24 cellular contexts compared by ENCODE assay signal in genomic region chr16:23683487-23683886, GRCh38. TPM values are rescaled to one million over a fixed set of nuclear protein-coding genes. Genes with fewer than 3 reads are reported as not detected.
"Had no signal": no experiment of that assay in that cellular context is flagged by ENCODE, and none has a peak within 500 bp of the region (broad histone marks: within the 10 kb centered on the region; RNA-seq: fewer than 3 reads in every experiment).

No MANE protein-coding gene starts in this region.

- FAIRE-seq: astrocyte, TTC549 had no signal

- ATAC-seq: activated T-cell treated with anti-CD3 and anti-CD28 coated beads, Interleukin-2, amount 50 U/mL, for 72 hours had no signal

- H3K9me3 Mint-ChIP-seq: activated naive CD4-positive, alpha-beta T cell treated with anti-CD3 and anti-CD28 coated beads, Interleukin-2, amount 50 U/mL, for 24 hours; activated T-cell treated with anti-CD3 and anti-CD28 coated beads, Interleukin-2, amount 50 U/mL, for 72 hours; central memory CD8-positive, alpha-beta T cell; T-helper 1 cell treated with Interleukin-12 subunit alpha and Interleukin-12 subunit beta and Interleukin-4 antibody, amounts not matched to agents 30 μg/mL and 1 μg/mL, for 36 hours had no signal

- DNase-seq: activated CD4-positive, CD25-positive, alpha-beta regulatory T cell; activated naive CD4-positive, alpha-beta T cell; activated T-cell treated with anti-CD3 and anti-CD28 coated beads for 4 hours; activated T-cell treated with anti-CD3 and anti-CD28 coated beads, Interleukin-2, amount 50 U/mL, for 72 hours; amygdala; MM.1S; NCI-H1105; NCI-H1436; NCI-H1694 treated with DMSO at 0.1 percent for 48 hours; NCI-H2029 treated with DMSO at 0.1 percent for 48 hours; NCI-H345; NCI-H510A; NCI-H526 treated with DMSO at 0.1 percent for 48 hours; NCI-H82; Peyer's patch; SHP77; T1000 had no signal

- H3K27me3 Mint-ChIP-seq: activated naive CD4-positive, alpha-beta T cell treated with anti-CD3 and anti-CD28 coated beads, Interleukin-2, amount 50 U/mL, for 24 hours; brain had no signal

- H3K27ac ChIP-seq: Peyer's patch had no signal

- H3K4me3 Mint-ChIP-seq: activated naive CD4-positive, alpha-beta T cell treated with anti-CD3 and anti-CD28 coated beads, Interleukin-2, amount 50 U/mL, for 24 hours; activated T-cell treated with anti-CD3 and anti-CD28 coated beads, Interleukin-2, amount 50 U/mL, for 72 hours; brain; central memory CD8-positive, alpha-beta T cell; T-helper 1 cell treated with Interleukin-12 subunit alpha and Interleukin-12 subunit beta and Interleukin-4 antibody, amounts not matched to agents 30 μg/mL and 1 μg/mL, for 36 hours had no signal

- H3K9me3 ChIP-seq: Peyer's patch had no signal

- H3K27me3 ChIP-seq: Peyer's patch had no signal

- H3K4me3 ChIP-seq: Peyer's patch had no signal

- H3K27ac Mint-ChIP-seq: activated naive CD4-positive, alpha-beta T cell treated with anti-CD3 and anti-CD28 coated beads, Interleukin-2, amount 50 U/mL, for 24 hours; activated T-cell treated with anti-CD3 and anti-CD28 coated beads, Interleukin-2, amount 50 U/mL, for 72 hours; T-helper 1 cell treated with Interleukin-12 subunit alpha and Interleukin-12 subunit beta and Interleukin-4 antibody, amounts not matched to agents 30 μg/mL and 1 μg/mL, for 36 hours had no signal

RNA-seq across cellular contexts. Expression of gene ERN2, which starts 29.5 kb away (rescaled TPM):
- total RNA-seq: astrocyte, SK-MEL-5 had no signal
